Comparison of ENCODE assay signal across 19 cellular contexts in genomic region chr3:187949093-187949820, GRCh38.
DNase-seq lines count a peak whose midpoint lies in the region; ATAC-seq and TF ChIP-seq lines count a peak whose summit lies in the region.
"Had no signal": no experiment of that assay in that cellular context is flagged by ENCODE, and none has a peak within 500 bp of the region (broad histone marks: within the 10 kb centered on the region; RNA-seq: fewer than 3 reads in every experiment).

No MANE protein-coding gene starts in this region.

- H3K27me3 Mint-ChIP-seq in mesothelial cell of epicardium (ENCODE audit: low read depth) = no peaks in the 10 kb centered on the region
- H3K27me3 Mint-ChIP-seq: CD8-positive, alpha-beta memory T cell had no signal

- peaks cover 25% of the 10 kb centered on the region; the same call in 1 of the 2 replicates for H3K79me2 ChIP-seq in OCI-LY7 (ENCODE audit: insufficient read depth, low read depth, low read length)

- intact Hi-C loops in OCI-LY7 (cut with micrococcal nuclease; ENCODE audit: unreplicated experiment) = loop anchor here (10.0 kb wide), 1 partner anchor 806 kb away; no protein-coding TSS in a partner anchor

- no TSS peak for BruUV-seq in OCI-LY7 (replicated peaks; lab: Mats Ljungman, UMichigan)

- peaks cover 4% of the 10 kb centered on the region; the same call in 1 of the 2 replicates for H3K9me3 ChIP-seq in BLaER1
- no peaks in the 10 kb centered on the region for H3K9me3 ChIP-seq in OCI-LY7 (ENCODE audit: low read length)
- H3K9me3 ChIP-seq in right atrium auricular region = no peaks in the 10 kb centered on the region
- H3K9me3 ChIP-seq: SK-N-SH had no signal

- H3K4me3 Mint-ChIP-seq in mesothelial cell of epicardium = no peak overlapping the region
- H3K4me3 Mint-ChIP-seq: CD8-positive, alpha-beta memory T cell had no signal

- H3K9ac ChIP-seq in BLaER1 = peak overlapping the region; percentile 15; the same call in 1 of the 2 replicates
- H3K9ac ChIP-seq: SK-N-SH had no signal

- no peaks in the 10 kb centered on the region for H3K9me3 Mint-ChIP-seq in mesothelial cell of epicardium
- H3K9me3 Mint-ChIP-seq: CD8-positive, alpha-beta memory T cell had no signal

- peaks cover 100% of the 10 kb centered on the region for H3K4me1 ChIP-seq in BLaER1
- peaks cover 100% of the 10 kb centered on the region for H3K4me1 ChIP-seq in OCI-LY7 (ENCODE audit: insufficient read depth, low read length, poor library complexity, severe bottlenecking)
- peaks cover 0 to 38% of the 10 kb centered on the region in 2 donors for H3K4me1 ChIP-seq in right atrium auricular region

- no peaks in the 10 kb centered on the region for H3K36me3 Mint-ChIP-seq in mesothelial cell of epicardium
- H3K36me3 Mint-ChIP-seq: CD8-positive, alpha-beta memory T cell had no signal

- H3K27me3 ChIP-seq in BLaER1 = no peaks in the 10 kb centered on the region
- H3K27me3 ChIP-seq in right atrium auricular region = no peaks in the 10 kb centered on the region

- H3K4me3 ChIP-seq in BLaER1 = peak overlapping the region; percentile 19; the same call in 1 of the 2 replicates
- no peak overlapping the region for H3K4me3 ChIP-seq in OCI-LY7 (ENCODE audit: low read depth, low read length, poor library complexity, severe bottlenecking)
- H3K4me3 ChIP-seq in right atrium auricular region = no peak overlapping the region

- TF ChIP-seq CTCF in C4-2B (conservative IDR thresholded peaks at IDR 0.05) (no peak), OCI-LY7 (conservative IDR thresholded peaks at IDR 0.05; ENCODE audit: low read length) (no peak), right atrium auricular region (IDR thresholded peaks at IDR 0.05) (no peak), mesothelial cell of epicardium (IDR thresholded peaks at IDR 0.05; ENCODE audit: unreplicated experiment) (no peak)

- H3K36me3 ChIP-seq in BLaER1 = no peaks in the 10 kb centered on the region
- H3K36me3 ChIP-seq in OCI-LY7 (ENCODE audit: insufficient read depth, low read length) = no peaks in the 10 kb centered on the region
- H3K36me3 ChIP-seq in right atrium auricular region = no peaks in the 10 kb centered on the region

- H3K4me1 Mint-ChIP-seq in mesothelial cell of epicardium = peaks cover 6% of the 10 kb centered on the region

- H3K27ac Mint-ChIP-seq in mesothelial cell of epicardium = no peak overlapping the region
- H3K27ac Mint-ChIP-seq: CD8-positive, alpha-beta memory T cell had no signal

- CTCF ChIA-PET in OCI-LY7 (lab: Charles Lee; ENCODE audit: unreplicated experiment) = interaction anchor here (0.6 to 1.8 kb wide), 5 partner anchors 10 to 1005 kb away, joined by 3 to 9 read pairs (median 3); partner anchors contain the start of gene BCL6

- no peaks in the 10 kb centered on the region for H3K9me2 ChIP-seq in OCI-LY7 (ENCODE audit: insufficient read depth, low read length)
- H3K9me2 ChIP-seq: SK-N-SH had no signal

- no peak for ATAC-seq in GM19324 (IDR thresholded peaks at IDR 0.05; ENCODE audit: low FRiP score, unreplicated experiment)

- H3K27ac ChIP-seq in BLaER1 (peak overlapping the region; percentile 70), C4-2B (peak overlapping the region; percentile 8; the same call in 1 of the 2 replicates), OCI-LY7 (ENCODE audit: low read depth, low read length, poor library complexity, severe bottlenecking) (peak overlapping the region; percentile 99), right atrium auricular region (peak overlapping the region; percentile 70 to 75)

- H4K20me1 ChIP-seq in BLaER1 = no peaks in the 10 kb centered on the region
- no peaks in the 10 kb centered on the region for H4K20me1 ChIP-seq in OCI-LY7 (ENCODE audit: insufficient read depth, low read length)

- no peak for DNase-seq in OCI-LY7 (ENCODE audit: low spot score)
- no peak for DNase-seq in right atrium auricular region (ENCODE audit: low spot score)
- DNase-seq in stimulated activated CD4-positive, alpha-beta T cell treated with anti-CD3 and anti-CD28 coated beads, Interleukin-4, amount 100 ng/mL, for 24 hours = no peak
- DNase-seq in activated CD4-positive, alpha-beta T cell treated with anti-CD3 and anti-CD28 coated beads, Interleukin-2, amount 50 U/mL, for 48 hours = no peak
- DNase-seq in mesothelial cell of epicardium (ENCODE audit: low spot score in 2 of 2, unreplicated experiment in 2 of 2) = no peak
- DNase-seq: CD8-positive, alpha-beta memory T cell; EL; GF-D8; NCI-H1092 treated with DMSO at 0.1 percent for 48 hours; NCI-H146; NCI-H2029 treated with DMSO at 0.1 percent for 48 hours; NCI-H2171; NCI-H446; NCI-H526; SHP77 treated with DMSO at 0.1 percent for 48 hours; SK-N-SH had no signal

- POLR2A ChIA-PET in OCI-LY7 (lab: Charles Lee) = interaction anchor here (0.9 to 20.4 kb wide), 18 partner anchors 6 to 808 kb away, joined by 3 to 1356 read pairs (median 80); partner anchors contain the start of gene BCL6

- H3K4me2 ChIP-seq in BLaER1 = peak overlapping the region; percentile 84
- H3K4me2 ChIP-seq in OCI-LY7 (ENCODE audit: low read length) = peak overlapping the region; percentile 95
- H3K4me2 ChIP-seq: SK-N-SH had no signal

- H2AFZ ChIP-seq in OCI-LY7 (ENCODE audit: low read length) = peak overlapping the region; percentile 2; the same call in 1 of the 2 replicates

Comparison
In these comparisons a context has a peak if more than half of its experiments do, and no peak if none do; other contexts are left out.
1. H3K27ac ChIP-seq: peak in every context shown above with its lines; median percentile 99 in OCI-LY7; 72 in right atrium auricular region; 70 in BLaER1; 8 in C4-2B.